ENCODE assay signal across 9 cellular contexts in the genomic region with DNA sequence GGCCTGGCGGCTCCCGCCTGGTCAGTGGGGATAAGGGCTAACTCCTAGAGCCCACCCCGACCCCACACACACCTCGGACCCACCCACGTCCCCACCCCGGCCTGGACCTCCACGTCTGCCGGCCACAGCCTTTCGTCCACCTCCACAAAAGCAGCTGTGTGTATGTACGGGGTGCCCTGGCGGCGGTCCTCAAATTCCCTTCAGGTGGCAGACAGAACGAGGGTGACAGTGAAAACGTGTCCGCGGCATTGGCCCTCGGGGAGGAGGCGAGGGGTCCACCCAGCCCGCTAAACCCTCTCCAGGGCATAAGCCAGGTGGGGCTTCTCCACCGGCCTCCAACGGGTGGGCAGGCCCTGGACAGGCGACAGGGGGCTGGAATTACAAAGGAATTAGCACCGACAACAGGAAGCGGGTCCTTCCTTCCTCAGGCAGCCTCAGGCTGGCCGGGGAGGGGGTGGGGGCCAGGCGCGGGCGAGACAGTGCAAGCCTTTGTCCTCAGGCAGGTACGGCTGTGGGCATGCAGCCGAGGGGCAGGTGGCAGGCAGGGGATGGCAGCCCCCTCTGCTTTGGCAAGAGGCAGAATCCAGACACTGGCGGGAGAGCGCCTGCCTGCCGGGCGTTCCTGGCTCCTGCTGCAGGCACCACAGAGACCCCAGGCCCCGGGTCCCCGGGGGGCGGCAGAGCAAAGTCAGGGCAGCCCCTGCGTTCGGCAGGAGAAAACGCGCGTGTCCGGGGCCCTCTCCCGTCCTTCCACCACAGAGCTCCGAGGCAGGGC. TPM values are rescaled to one million over a fixed set of nuclear protein-coding genes. Genes with fewer than 3 reads are reported as not detected.
A peak's percentile ranks its signal among the peaks of the same experiment; 100 is the strongest.
DNase-seq lines count a peak whose midpoint lies in the region; ATAC-seq, FAIRE-seq and TF ChIP-seq lines count a peak whose summit lies in the region.
"Had no signal": no experiment of that assay in that cellular context is flagged by ENCODE, and none has a peak within 500 bp of the region (broad histone marks: within the 10 kb centered on the region; RNA-seq: fewer than 3 reads in every experiment).

No MANE protein-coding gene starts in this region.

- no peaks in the 10 kb centered on the region for H3K27me3 Mint-ChIP-seq in activated CD8-positive, alpha-beta memory T cell treated with anti-CD3 and anti-CD28 coated beads, Interleukin-2, amount 10 ng/mL, durations not matched to agents 7 days and 5 days
- H3K27me3 Mint-ChIP-seq: stimulated activated naive CD8-positive, alpha-beta T cell treated with anti-CD3 and anti-CD28 coated beads, Interleukin-15, Interleukin-2, amounts not matched to agents 100 ng/mL and 50 ng/mL, for 24 hours had no signal

- no peaks in the 10 kb centered on the region for H3K36me3 Mint-ChIP-seq in activated CD8-positive, alpha-beta memory T cell treated with anti-CD3 and anti-CD28 coated beads, Interleukin-2, amount 10 ng/mL, durations not matched to agents 7 days and 5 days

- H3K36me3 ChIP-seq in kidney (ENCODE audit: control insufficient read depth in 1 of 2, insufficient read depth in 2 of 2, low read length in 2 of 2) (peaks cover 0 to 7% of the 10 kb centered on the region in 2 donors), testis (ENCODE audit: low read depth, missing control alignments) (no peaks in the 10 kb centered on the region)

- CTCF ChIA-PET in RWPE1 (lab: Yijun Ruan, JAX) = interaction anchor here (0.5 to 3.3 kb wide), 30 partner anchors 9 to 808 kb away, joined by 3 to 55 read pairs (median 4); a partner anchor contains a TSS
- CTCF ChIA-PET in activated CD8-positive, alpha-beta memory T cell treated with anti-CD3 and anti-CD28 coated beads, Interleukin-2, amount 10 ng/mL, durations not matched to agents 7 days and 5 days (lab: Charles Lee) = interaction anchor here (0.7 to 6.0 kb wide), 16 partner anchors 8 to 670 kb away, joined by 3 to 89 read pairs (median 4); a partner anchor contains a TSS

- H3K9me3 ChIP-seq in kidney (ENCODE audit: control insufficient read depth in 1 of 2, low read length in 2 of 2) = no peaks in the 10 kb centered on the region
- no peaks in the 10 kb centered on the region for H3K9me3 ChIP-seq in testis

- peak; percentile 22 for DNase-seq in NCI-H1694 treated with DMSO at 0.1 percent for 48 hours (lab: John Stamatoyannopoulos, UW)
- DNase-seq in NCI-H1694 (lab: John Stamatoyannopoulos, UW) = no peak
- DNase-seq in RWPE1 (ENCODE audit: low spot score) = no peak
- peak; percentile 83 for DNase-seq in kidney
- DNase-seq in testis = no peak
- DNase-seq in activated CD8-positive, alpha-beta memory T cell treated with anti-CD3 and anti-CD28 coated beads, Interleukin-2, amount 10 ng/mL, durations not matched to agents 7 days and 5 days = no peak
- DNase-seq in HCEC 1CT = no peak
- DNase-seq in KG1 (lab: John Stamatoyannopoulos, UW) = no peak

- TF ChIP-seq POLR2A in testis (IDR thresholded peaks at IDR 0.05) = no peak

- H3K4me3 ChIP-seq in kidney (ENCODE audit: low read length in 2 of 2) (no peak overlapping the region), testis (no peak overlapping the region)

- ATAC-seq in activated CD8-positive, alpha-beta memory T cell treated with anti-CD3 and anti-CD28 coated beads, Interleukin-2, amount 10 ng/mL, durations not matched to agents 7 days and 5 days = no peak

- POLR2A ChIA-PET in RWPE1 (lab: Yijun Ruan, JAX; ENCODE audit: low non-redundant PET) = no interaction called here

- H3K27ac Mint-ChIP-seq in activated CD8-positive, alpha-beta memory T cell treated with anti-CD3 and anti-CD28 coated beads, Interleukin-2, amount 10 ng/mL, durations not matched to agents 7 days and 5 days = no peak overlapping the region
- H3K27ac Mint-ChIP-seq: stimulated activated naive CD8-positive, alpha-beta T cell treated with anti-CD3 and anti-CD28 coated beads, Interleukin-15, Interleukin-2, amounts not matched to agents 100 ng/mL and 50 ng/mL, for 24 hours had no signal

- intact Hi-C loops in kidney (cut with DNase I) (loop anchor here (10.0 kb wide), 1 partner anchor 60 kb away; no protein-coding TSS in a partner anchor), testis (cut with DNase I; ENCODE audit: low total_unique reads) (loop anchor here (5.0 kb wide), 2 partner anchors 52 to 72 kb away; a partner anchor contains a TSS)

- peaks cover 1% of the 10 kb centered on the region for H3K4me1 Mint-ChIP-seq in activated CD8-positive, alpha-beta memory T cell treated with anti-CD3 and anti-CD28 coated beads, Interleukin-2, amount 10 ng/mL, durations not matched to agents 7 days and 5 days

- WGBS in testis, 2 donors = 31 to 58% methylated on average over 29 to 31 of the region's 45 CpGs

- peak overlapping the region; percentile 88 for H3K27ac ChIP-seq in RWPE1
- H3K27ac ChIP-seq in kidney (ENCODE audit: low read depth in 2 of 2, low read length in 2 of 2) = no peak overlapping the region
- peak overlapping the region; percentile 70 to 75 for H3K27ac ChIP-seq in testis

- H3K4me1 ChIP-seq in kidney (ENCODE audit: control insufficient read depth in 1 of 2, insufficient read depth in 1 of 2, low read depth in 1 of 2, low read length in 2 of 2) (peaks cover 0 to 19% of the 10 kb centered on the region in 2 donors), testis (peaks cover 30% of the 10 kb centered on the region)

- H3K9ac ChIP-seq in kidney (ENCODE audit: low read length in 2 of 2) = peak overlapping the region in 1 of 2 donors; percentile 34

- no peaks in the 10 kb centered on the region for H3K9me3 Mint-ChIP-seq in activated CD8-positive, alpha-beta memory T cell treated with anti-CD3 and anti-CD28 coated beads, Interleukin-2, amount 10 ng/mL, durations not matched to agents 7 days and 5 days (ENCODE audit: low read depth)
- H3K9me3 Mint-ChIP-seq: stimulated activated naive CD8-positive, alpha-beta T cell treated with anti-CD3 and anti-CD28 coated beads, Interleukin-15, Interleukin-2, amounts not matched to agents 100 ng/mL and 50 ng/mL, for 24 hours had no signal

- no peak overlapping the region for H3K4me3 Mint-ChIP-seq in activated CD8-positive, alpha-beta memory T cell treated with anti-CD3 and anti-CD28 coated beads, Interleukin-2, amount 10 ng/mL, durations not matched to agents 7 days and 5 days
- H3K4me3 Mint-ChIP-seq: stimulated activated naive CD8-positive, alpha-beta T cell treated with anti-CD3 and anti-CD28 coated beads, Interleukin-15, Interleukin-2, amounts not matched to agents 100 ng/mL and 50 ng/mL, for 24 hours had no signal

- TF ChIP-seq CTCF in RWPE1 (conservative IDR thresholded peaks at IDR 0.05; ENCODE audit: low read depth) (peak; percentile 54; the same call in 1 of the 2 replicates), kidney (IDR thresholded peaks at IDR 0.05; ENCODE audit: borderline replicate concordance, extremely low read depth, insufficient read depth) (no peak), testis (IDR thresholded peaks at IDR 0.05) (no peak)

- no peaks in the 10 kb centered on the region for H3K27me3 ChIP-seq in testis

- no peak for FAIRE-seq in kidney (lab: Jason Lieb, UNC)

RNA-seq across cellular contexts. Expression of a gene that starts 12.3 kb away (rescaled TPM):
- total RNA-seq in kidney = 88.5 TPM
- 45.2 TPM for polyA plus RNA-seq in kidney (ENCODE audit: insufficient read depth, low read depth, low replicate concordance)
- 10 to 100 TPM; 52.7 to 53.1 TPM for total RNA-seq in testis
- 92.4 TPM for polyA plus RNA-seq in testis (ENCODE audit: insufficient read depth, low read depth, low replicate concordance)
- total RNA-seq in activated CD8-positive, alpha-beta memory T cell treated with anti-CD3 and anti-CD28 coated beads, Interleukin-2, amount 10 ng/mL, durations not matched to agents 7 days and 5 days = 10 to 100 TPM; 42.1 to 69.1 TPM

RNA-seq across cellular contexts. Expression of a gene that starts 53.8 kb away (rescaled TPM):
- total RNA-seq in kidney (48.9 TPM), testis (10 to 100 TPM; 12.4 to 15.7 TPM)
- polyA plus RNA-seq in kidney (ENCODE audit: insufficient read depth, low read depth, low replicate concordance) (60.4 TPM), testis (ENCODE audit: insufficient read depth, low read depth, low replicate concordance) (11.7 TPM)
- total RNA-seq in activated CD8-positive, alpha-beta memory T cell treated with anti-CD3 and anti-CD28 coated beads, Interleukin-2, amount 10 ng/mL, durations not matched to agents 7 days and 5 days = 1 to 10 TPM in 1 of 2 experiments, under 1 TPM in 1; 0.55 to 1.3 TPM

RNA-seq across cellular contexts. Expression of a gene that starts 58.5 kb away (rescaled TPM):
- 46.2 TPM for total RNA-seq in kidney
- polyA plus RNA-seq in kidney (ENCODE audit: insufficient read depth, low read depth, low replicate concordance) = 36.1 TPM
- total RNA-seq in testis = 10 to 100 TPM; 83.4 to 87.8 TPM
- polyA plus RNA-seq in testis (ENCODE audit: insufficient read depth, low read depth, low replicate concordance) = 81.2 TPM
- 10 to 100 TPM; 40.6 to 43.4 TPM for total RNA-seq in activated CD8-positive, alpha-beta memory T cell treated with anti-CD3 and anti-CD28 coated beads, Interleukin-2, amount 10 ng/mL, durations not matched to agents 7 days and 5 days

Comparison
In these comparisons a context has a peak if more than half of its experiments do, and no peak if none do; other contexts are left out.
1. DNase-seq: peak in NCI-H1694 treated with DMSO at 0.1 percent for 48 hours (single experiment) and kidney (single experiment); none in NCI-H1694 (single experiment), RWPE1 (single experiment), testis (single experiment), activated CD8-positive, alpha-beta memory T cell treated with anti-CD3 and anti-CD28 coated beads, Interleukin-2, amount 10 ng/mL, durations not matched to agents 7 days and 5 days (single experiment), HCEC 1CT (single experiment) and KG1 (single experiment).
2. H3K27ac ChIP-seq: peak in RWPE1 (single experiment) and testis (2 of 2); none in kidney (0 of 2).
3. RNA of a gene that starts 53.8 kb away (total RNA-seq): 48.9 TPM in kidney (single experiment) and 12.4 to 15.7 TPM in testis; 0.55 to 1.3 TPM in activated CD8-positive, alpha-beta memory T cell treated with anti-CD3 and anti-CD28 coated beads, Interleukin-2, amount 10 ng/mL, durations not matched to agents 7 days and 5 days; every median in the first group is over 4 times any median in the second.